In genomic region chr1:111552587-111552986, GRCh38 we compare ENCODE assay signal across 17 cellular contexts. TPM values are rescaled to one million over a fixed set of nuclear protein-coding genes. Genes with fewer than 3 reads are reported as not detected.
"Had no signal": no experiment of that assay in that cellular context is flagged by ENCODE, and none has a peak within 500 bp of the region (broad histone marks: within the 10 kb centered on the region; RNA-seq: fewer than 3 reads in every experiment).

No MANE protein-coding gene starts in this region.

- H2AFZ ChIP-seq: parathyroid adenoma had no signal

- H3K27me3 ChIP-seq: esophagus squamous epithelium, gastroesophageal sphincter, tibial nerve had no signal

- H3K27ac ChIP-seq: esophagus squamous epithelium, parathyroid adenoma, psoas muscle, tibial nerve had no signal

- DNase-seq: effector memory CD4-positive, alpha-beta T cell; esophagus squamous epithelium; glutamatergic neuron; left colon; left ventricle myocardium superior; naive B cell; occipital lobe; psoas muscle; stimulated activated CD4-positive, alpha-beta T cell treated with anti-CD3 and anti-CD28 coated beads, Interleukin-4, amount 100 ng/mL, for 1 hour; stimulated activated CD8-positive, alpha-beta memory T cell treated with anti-CD3 and anti-CD28 coated beads, Interleukin-4, amount 100 ng/mL, for 48 hours; stimulated activated naive CD8-positive, alpha-beta T cell treated with anti-CD3 and anti-CD28 coated beads, Interleukin-15, Interleukin-2, amounts not matched to agents 100 U/mL and 50 U/mL, for 24 hours had no signal

- H3K79me2 ChIP-seq: parathyroid adenoma had no signal

- H3K4me1 ChIP-seq: esophagus squamous epithelium, parathyroid adenoma, psoas muscle, tibial nerve had no signal

- H3K9ac ChIP-seq: parathyroid adenoma had no signal

- H3K9me3 ChIP-seq: esophagus squamous epithelium, gastroesophageal sphincter, psoas muscle, tibial nerve had no signal

- H3K4me3 ChIP-seq: esophagus squamous epithelium, gastroesophageal sphincter, lung, psoas muscle, tibial nerve had no signal

- ATAC-seq: gastroesophageal sphincter; left colon; left ventricle myocardium superior; psoas muscle; stimulated activated effector memory CD8-positive, alpha-beta T cell treated with anti-CD3 and anti-CD28 coated beads, Interleukin-12 subunit alpha, Interleukin-12 subunit beta, amount 100 ng/mL, for 72 hours; stimulated activated naive CD8-positive, alpha-beta T cell treated with anti-CD3 and anti-CD28 coated beads, Interleukin-15, Interleukin-2, amounts not matched to agents 100 U/mL and 50 U/mL, for 24 hours had no signal

- H3K36me3 ChIP-seq: esophagus squamous epithelium, gastroesophageal sphincter, tibial nerve had no signal

RNA-seq across cellular contexts. Expression of gene ADORA3, which starts 49.2 kb away (rescaled TPM):
- total RNA-seq: kidney epithelial cell had no signal

RNA-seq across cellular contexts. Expression of gene TMIGD3, which starts 49.2 kb away (rescaled TPM):
- total RNA-seq: kidney epithelial cell had no signal
